Comparison of ENCODE assay signal across 8 cellular contexts in genomic region chr4:123564758-123565346, GRCh38.
DNase-seq lines count a peak whose midpoint lies in the region; ATAC-seq, FAIRE-seq and TF ChIP-seq lines count a peak whose summit lies in the region.

No MANE protein-coding gene starts in this region.

- peak; percentile 81 for TF ChIP-seq RAD21 in Ishikawa (IDR thresholded peaks at IDR 0.05; ENCODE audit: low read depth)

- POLR2A ChIA-PET in PC-9 (lab: Charles Lee; ENCODE audit: unreplicated experiment) = interaction anchor here (0.6 to 0.7 kb wide), 2 partner anchors 10 to 147 kb away, joined by 3 to 7 read pairs; no protein-coding TSS in a partner anchor

- TF ChIP-seq POLR2A in spleen (IDR thresholded peaks at IDR 0.05) = no peak

- H4K20me1 ChIP-seq in PC-9 (ENCODE audit: insufficient read depth) = no peaks in the 10 kb centered on the region

- no peak for FAIRE-seq in frontal cortex (lab: Jason Lieb, UNC)

- H3K9me3 Mint-ChIP-seq in activated T-helper 17 cell treated with anti-CD3 and anti-CD28 coated beads, Interleukin-2, amount 50 U/mL, for 72 hours = no peaks in the 10 kb centered on the region

- no peaks in the 10 kb centered on the region for H3K36me3 Mint-ChIP-seq in activated T-helper 17 cell treated with anti-CD3 and anti-CD28 coated beads, Interleukin-2, amount 50 U/mL, for 72 hours (ENCODE audit: low read depth)

- H3K27me3 ChIP-seq in PC-9 (ENCODE audit: insufficient read depth, low read depth) = no peaks in the 10 kb centered on the region
- no peaks in the 10 kb centered on the region for H3K27me3 ChIP-seq in heart right ventricle
- H3K27me3 ChIP-seq in spleen (replicated peaks in 1 of 7) = no peaks in the 10 kb centered on the region

- DNase-seq in GM04504 (ENCODE audit: low read depth) = peak; percentile 40
- peak; percentile 48 to 74 for DNase-seq in PC-9
- DNase-seq in heart right ventricle = peak in 1 of 2 donors; percentile 69
- no peak for DNase-seq in spleen
- DNase-seq in frontal cortex (ENCODE audit: low spot score in 2 of 2) = no peak

- H3K27ac ChIP-seq in PC-9 (no peak overlapping the region), heart right ventricle (no peak overlapping the region), spleen (no peak overlapping the region)

- H3K4me1 ChIP-seq in PC-9 (replicated peaks; ENCODE audit: insufficient read depth) = peaks cover 5% of the 10 kb centered on the region; the same call in 1 of the 2 replicates
- H3K4me1 ChIP-seq in heart right ventricle = peaks cover 0 to 7% (median 4%) of the 10 kb centered on the region in 9 donors
- peaks cover 0 to 9% (median 7%) of the 10 kb centered on the region in 6 donors for H3K4me1 ChIP-seq in spleen

- 26 to 28% methylated on average over 6 of the region's 6 CpGs for WGBS in heart right ventricle, 2 donors
- WGBS in spleen, 5 donors = 20 to 28% (median 27%) methylated on average over 6 of the region's 6 CpGs

- no peaks in the 10 kb centered on the region for H3K4me1 Mint-ChIP-seq in activated T-helper 17 cell treated with anti-CD3 and anti-CD28 coated beads, Interleukin-2, amount 50 U/mL, for 72 hours

- no peak overlapping the region for H3K27ac Mint-ChIP-seq in activated T-helper 17 cell treated with anti-CD3 and anti-CD28 coated beads, Interleukin-2, amount 50 U/mL, for 72 hours

- no peak overlapping the region for H3K4me3 ChIP-seq in PC-9
- no peak overlapping the region for H3K4me3 ChIP-seq in heart right ventricle
- no peak overlapping the region for H3K4me3 ChIP-seq in spleen

- no peak overlapping the region for H3K4me3 Mint-ChIP-seq in activated T-helper 17 cell treated with anti-CD3 and anti-CD28 coated beads, Interleukin-2, amount 50 U/mL, for 72 hours

- no peaks in the 10 kb centered on the region; the same call in 1 of the 2 replicates for H3F3A ChIP-seq in PC-9 (ENCODE audit: insufficient read depth, low read depth)

- TF ChIP-seq EP300 in Ishikawa (IDR thresholded peaks at IDR 0.05; ENCODE audit: borderline replicate concordance) = no peak

- no peak overlapping the region for H2AFZ ChIP-seq in PC-9

- H3K4me2 ChIP-seq in PC-9 = no peak overlapping the region

- peaks cover 6% of the 10 kb centered on the region for H3K27me3 Mint-ChIP-seq in activated T-helper 17 cell treated with anti-CD3 and anti-CD28 coated beads, Interleukin-2, amount 50 U/mL, for 72 hours

- intact Hi-C loops in PC-9 (cut with micrococcal nuclease; ENCODE audit: unreplicated experiment) = loop anchor here (1.0 kb wide), 1 partner anchor 94 kb away; no protein-coding TSS in a partner anchor
- intact Hi-C loops in heart right ventricle (cut with DNase I) = loop anchor here in 4 of 10 donors (5.0 to 10.0 kb wide), 5 partner anchors 90 to 550 kb away; no protein-coding TSS in a partner anchor
- intact Hi-C loops in spleen (cut with DNase I; ENCODE audit: low total_unique reads) = no loop called here

- no peaks in the 10 kb centered on the region for H3K9me2 ChIP-seq in PC-9 (ENCODE audit: insufficient read depth)

- H3K9me3 ChIP-seq in PC-9 (ENCODE audit: insufficient read depth, low read depth) (peaks cover 12% of the 10 kb centered on the region; the same call in 1 of the 2 replicates), heart right ventricle (peaks cover 0 to 12% (median 4%) of the 10 kb centered on the region in 11 donors), spleen (peaks cover 0 to 4% (median 0%) of the 10 kb centered on the region in 8 donors)

- no TSS peak for BruUV-seq in PC-9 (replicated peaks; lab: Mats Ljungman, UMichigan)

- H3K36me3 ChIP-seq in PC-9 (ENCODE audit: low read depth) (no peaks in the 10 kb centered on the region), heart right ventricle (no peaks in the 10 kb centered on the region), spleen (no peaks in the 10 kb centered on the region)

- CTCF ChIA-PET in PC-9 (lab: Charles Lee) = interaction anchor here (0.7 to 1.1 kb wide), 3 partner anchors 23 to 96 kb away, joined by 3 to 6 read pairs (median 5); no protein-coding TSS in a partner anchor

- no peaks in the 10 kb centered on the region for H3K79me2 ChIP-seq in PC-9 (ENCODE audit: low read depth)

- TF ChIP-seq CTCF in PC-9 (conservative IDR thresholded peaks at IDR 0.05) = peak; percentile 76
- peak; percentile 56 to 92 (median 73) for TF ChIP-seq CTCF in heart right ventricle (IDR thresholded peaks at IDR 0.05)
- peak in 10 of 11 experiments; percentile 56 to 88 (median 78) for TF ChIP-seq CTCF in spleen (IDR thresholded peaks at IDR 0.05 in 8 of 11, conservative IDR thresholded peaks at IDR 0.05 in 3 of 11)

- ATAC-seq in GM21723 (IDR thresholded peaks at IDR 0.05; ENCODE audit: unreplicated experiment) (peak; percentile 100), heart right ventricle (peak; percentile 68 to 94 (median 91))
- ATAC-seq in activated T-helper 17 cell treated with anti-CD3 and anti-CD28 coated beads, Interleukin-2, amount 50 U/mL, for 72 hours (replicated peaks) = peak; percentile 97

TF ChIP-seq in Ishikawa, 13 proteins besides CTCF, POLR2A, EP300 and RAD21:
- no peak for TF ChIP-seq FOXM1 (IDR thresholded peaks at IDR 0.05; ENCODE audit: borderline replicate concordance, low read depth)
- no peak for TF ChIP-seq CEBPB (IDR thresholded peaks at IDR 0.05)
- TF ChIP-seq TAF1 (IDR thresholded peaks at IDR 0.05; ENCODE audit: low read depth) = no peak
- no peak for TF ChIP-seq EGR1 (IDR thresholded peaks at IDR 0.05)
- TF ChIP-seq ZBTB7A (IDR thresholded peaks at IDR 0.05; ENCODE audit: low read depth) = no peak
- TF ChIP-seq YY1 (IDR thresholded peaks at IDR 0.05; ENCODE audit: low read depth) = no peak
- TF ChIP-seq USF1 (IDR thresholded peaks at IDR 0.05) = no peak
- TF ChIP-seq TEAD4 (IDR thresholded peaks at IDR 0.05) = no peak
- TF ChIP-seq REST (IDR thresholded peaks at IDR 0.05; ENCODE audit: low read depth) = no peak
- TF ChIP-seq, protein P1, sequence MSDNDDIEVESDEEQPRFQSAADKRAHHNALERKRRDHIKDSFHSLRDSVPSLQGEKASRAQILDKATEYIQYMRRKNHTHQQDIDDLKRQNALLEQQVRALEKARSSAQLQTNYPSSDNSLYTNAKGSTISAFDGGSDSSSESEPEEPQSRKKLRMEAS (IDR thresholded peaks at IDR 0.05) = no peak
- no peak for TF ChIP-seq NFIC (IDR thresholded peaks at IDR 0.05)

Comparison
In these comparisons a context has a peak if more than half of its experiments do, and no peak if none do; other contexts are left out.
1. DNase-seq: peak in GM04504 (single experiment) and PC-9 (2 of 2); none in spleen (single experiment) and frontal cortex (0 of 2).
2. Peak in every context shown above with its lines, with median percentiles within 50 percentile points of each other: ATAC-seq and CTCF ChIP-seq.